In genomic region chr11:118911113-118911879, GRCh38 we compare ENCODE assay signal across 8 cellular contexts. TPM values are rescaled to one million over a fixed set of nuclear protein-coding genes. Genes with fewer than 3 reads are reported as not detected.
DNase-seq lines count a peak whose midpoint lies in the region; ATAC-seq and TF ChIP-seq lines count a peak whose summit lies in the region.

No MANE protein-coding gene starts in this region.

- no peaks in the 10 kb centered on the region for H3K27me3 Mint-ChIP-seq in activated CD8-positive, alpha-beta T cell treated with anti-CD3 and anti-CD28 coated beads for 36 hours

- 12 to 41% methylated on average over 21 of the region's 21 CpGs for WGBS in sigmoid colon, 2 donors

- H3K27ac Mint-ChIP-seq in activated CD8-positive, alpha-beta T cell treated with anti-CD3 and anti-CD28 coated beads for 36 hours = peak overlapping the region; percentile 99

- H3K4me3 ChIP-seq in left ventricle myocardium inferior (peak overlapping the region; percentile 63), sigmoid colon (peak overlapping the region; percentile 29 to 52 (median 45))

- H3K9me3 Mint-ChIP-seq in activated CD8-positive, alpha-beta T cell treated with anti-CD3 and anti-CD28 coated beads for 36 hours = no peaks in the 10 kb centered on the region

- TF ChIP-seq POLR2A in sigmoid colon (IDR thresholded peaks at IDR 0.05) = no peak

- H3K36me3 Mint-ChIP-seq in activated CD8-positive, alpha-beta T cell treated with anti-CD3 and anti-CD28 coated beads for 36 hours (ENCODE audit: low read depth) = peaks cover 14% of the 10 kb centered on the region

- DNase-seq in HK-2 (ENCODE audit: unreplicated experiment) = peak; percentile 63
- DNase-seq in activated CD8-positive, alpha-beta T cell treated with anti-CD3 and anti-CD28 coated beads for 36 hours = peak; percentile 46
- DNase-seq in left ventricle myocardium inferior = no peak
- DNase-seq in sigmoid colon = peak; percentile 76
- DNase-seq in SHP77 (lab: John Stamatoyannopoulos, UW) = no peak

- TF ChIP-seq EP300 in sigmoid colon (IDR thresholded peaks at IDR 0.05) = no peak

- H3K4me1 ChIP-seq in left ventricle myocardium inferior (peaks cover 100% of the 10 kb centered on the region), sigmoid colon (peaks cover 0 to 97% (median 93%) of the 10 kb centered on the region in 4 donors)

- H3K36me3 ChIP-seq in left ventricle myocardium inferior = peaks cover 21% of the 10 kb centered on the region
- peaks cover 0 to 14% (median 7%) of the 10 kb centered on the region in 4 donors for H3K36me3 ChIP-seq in sigmoid colon

- POLR2A ChIA-PET in activated CD8-positive, alpha-beta T cell treated with anti-CD3 and anti-CD28 coated beads for 36 hours (lab: Charles Lee) = interaction anchor here (1.0 to 2.9 kb wide), 7 partner anchors 13 to 121 kb away, joined by 3 to 24 read pairs (median 5); partner anchors contain the start of genes DDX6 and UPK2

- peak overlapping the region; percentile 81 for H3K4me3 Mint-ChIP-seq in activated CD8-positive, alpha-beta T cell treated with anti-CD3 and anti-CD28 coated beads for 36 hours

- H3K4me1 Mint-ChIP-seq in activated CD8-positive, alpha-beta T cell treated with anti-CD3 and anti-CD28 coated beads for 36 hours (ENCODE audit: low read depth) = peaks cover 78% of the 10 kb centered on the region

- H3K9me3 ChIP-seq in left ventricle myocardium inferior (replicated peaks) (no peaks in the 10 kb centered on the region), sigmoid colon (no peaks in the 10 kb centered on the region)

- no peak for ATAC-seq in activated CD8-positive, alpha-beta T cell treated with anti-CD3 and anti-CD28 coated beads for 36 hours
- no peak for ATAC-seq in HG03342 (IDR thresholded peaks at IDR 0.05; ENCODE audit: unreplicated experiment)
- no peak for ATAC-seq in HG03095 (IDR thresholded peaks at IDR 0.05; ENCODE audit: unreplicated experiment)
- ATAC-seq in HG03442 (IDR thresholded peaks at IDR 0.05; ENCODE audit: unreplicated experiment) = no peak

- CTCF ChIA-PET in activated CD8-positive, alpha-beta T cell treated with anti-CD3 and anti-CD28 coated beads for 36 hours (lab: Charles Lee) = interaction anchor here (0.9 to 3.6 kb wide), 5 partner anchors 17 to 125 kb away, joined by 4 to 17 read pairs (median 5); partner anchors contain the start of gene DDX6

- intact Hi-C loops in activated CD8-positive, alpha-beta T cell treated with anti-CD3 and anti-CD28 coated beads for 36 hours (cut with micrococcal nuclease) = no loop called here
- intact Hi-C loops in left ventricle myocardium inferior (cut with micrococcal nuclease) (no loop called here), sigmoid colon (cut with DNase I) (no loop called here)

- TF ChIP-seq CTCF in activated CD8-positive, alpha-beta T cell treated with anti-CD3 and anti-CD28 coated beads for 36 hours (IDR thresholded peaks at IDR 0.05) = no peak
- TF ChIP-seq CTCF in left ventricle myocardium inferior (IDR thresholded peaks at IDR 0.05; ENCODE audit: borderline replicate concordance) (no peak), sigmoid colon (IDR thresholded peaks at IDR 0.05) (no peak)

- H3K27ac ChIP-seq in left ventricle myocardium inferior (replicated peaks) (peak overlapping the region; percentile 96), sigmoid colon (peak overlapping the region; percentile 95 to 100 (median 100))

- H3K27me3 ChIP-seq in left ventricle myocardium inferior (ENCODE audit: low read depth) = no peaks in the 10 kb centered on the region
- H3K27me3 ChIP-seq in sigmoid colon = no peaks in the 10 kb centered on the region

RNA-seq across cellular contexts. Expression of gene BCL9L, which starts 14.4 kb away (rescaled TPM):
- total RNA-seq in activated CD8-positive, alpha-beta T cell treated with anti-CD3 and anti-CD28 coated beads for 36 hours = 10 to 100 TPM; 35.9 to 38.8 TPM
- total RNA-seq in left ventricle myocardium inferior = 43.8 TPM
- total RNA-seq in sigmoid colon = 10 to 100 TPM in 3 of 4 donors, 1 to 10 TPM in 1; 7.9 to 46.5 (median 10.8) TPM
- polyA plus RNA-seq in sigmoid colon = 10 to 100 TPM in 1 of 3 donors, 1 to 10 TPM in 2; 4.8 to 33.2 (median 7.4) TPM

RNA-seq across cellular contexts. Expression of gene CXCR5, which starts 27.6 kb away (rescaled TPM):
- under 1 TPM; 0.60 to 0.92 TPM for total RNA-seq in activated CD8-positive, alpha-beta T cell treated with anti-CD3 and anti-CD28 coated beads for 36 hours
- total RNA-seq in left ventricle myocardium inferior (not detected), sigmoid colon (not detected)
- 10 to 100 TPM in 1 of 3 donors, under 1 TPM in 2; under 0.01 to 11.5 (median 0.23) TPM for polyA plus RNA-seq in sigmoid colon

RNA-seq across cellular contexts. Expression of gene UPK2, which starts 44.8 kb away (rescaled TPM):
- 1 to 10 TPM; 1.5 to 2.2 TPM for total RNA-seq in activated CD8-positive, alpha-beta T cell treated with anti-CD3 and anti-CD28 coated beads for 36 hours
- not detected for total RNA-seq in left ventricle myocardium inferior
- not detected for total RNA-seq in sigmoid colon
- polyA plus RNA-seq in sigmoid colon = not detected

Comparison
In these comparisons a context has a peak if more than half of its experiments do, and no peak if none do; other contexts are left out.
1. DNase-seq: peak in HK-2 (single experiment), activated CD8-positive, alpha-beta T cell treated with anti-CD3 and anti-CD28 coated beads for 36 hours (single experiment) and sigmoid colon (single experiment); none in left ventricle myocardium inferior (single experiment) and SHP77 (0 of 2).